ENCODE assay signal across 1 cellular context in the genomic region with DNA sequence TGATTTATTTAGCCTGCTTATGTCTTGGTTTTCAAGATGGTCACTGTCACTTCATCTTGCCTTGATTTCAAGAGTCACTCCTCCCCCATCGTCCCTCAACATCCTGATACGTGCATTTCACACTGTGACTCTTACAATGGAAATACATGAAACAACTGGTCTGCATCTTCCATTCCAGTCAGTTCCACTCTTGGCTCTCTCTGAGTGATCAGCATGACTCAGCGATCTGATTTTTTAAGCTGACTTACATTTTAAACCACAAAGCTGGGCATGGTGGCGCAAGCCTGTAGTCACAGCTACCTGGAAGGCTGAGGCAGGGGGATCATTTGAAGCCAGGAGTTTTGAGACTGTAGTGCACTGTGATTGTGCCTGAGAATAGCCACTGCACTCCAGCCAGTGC.
TF ChIP-seq lines count a peak whose summit lies in the region.

No MANE protein-coding gene starts in this region.

TF ChIP-seq in WTC11, 78 proteins besides CTCF, POLR2A, EP300 and RAD21 (continued from another document):
- TF ChIP-seq, protein P1, sequence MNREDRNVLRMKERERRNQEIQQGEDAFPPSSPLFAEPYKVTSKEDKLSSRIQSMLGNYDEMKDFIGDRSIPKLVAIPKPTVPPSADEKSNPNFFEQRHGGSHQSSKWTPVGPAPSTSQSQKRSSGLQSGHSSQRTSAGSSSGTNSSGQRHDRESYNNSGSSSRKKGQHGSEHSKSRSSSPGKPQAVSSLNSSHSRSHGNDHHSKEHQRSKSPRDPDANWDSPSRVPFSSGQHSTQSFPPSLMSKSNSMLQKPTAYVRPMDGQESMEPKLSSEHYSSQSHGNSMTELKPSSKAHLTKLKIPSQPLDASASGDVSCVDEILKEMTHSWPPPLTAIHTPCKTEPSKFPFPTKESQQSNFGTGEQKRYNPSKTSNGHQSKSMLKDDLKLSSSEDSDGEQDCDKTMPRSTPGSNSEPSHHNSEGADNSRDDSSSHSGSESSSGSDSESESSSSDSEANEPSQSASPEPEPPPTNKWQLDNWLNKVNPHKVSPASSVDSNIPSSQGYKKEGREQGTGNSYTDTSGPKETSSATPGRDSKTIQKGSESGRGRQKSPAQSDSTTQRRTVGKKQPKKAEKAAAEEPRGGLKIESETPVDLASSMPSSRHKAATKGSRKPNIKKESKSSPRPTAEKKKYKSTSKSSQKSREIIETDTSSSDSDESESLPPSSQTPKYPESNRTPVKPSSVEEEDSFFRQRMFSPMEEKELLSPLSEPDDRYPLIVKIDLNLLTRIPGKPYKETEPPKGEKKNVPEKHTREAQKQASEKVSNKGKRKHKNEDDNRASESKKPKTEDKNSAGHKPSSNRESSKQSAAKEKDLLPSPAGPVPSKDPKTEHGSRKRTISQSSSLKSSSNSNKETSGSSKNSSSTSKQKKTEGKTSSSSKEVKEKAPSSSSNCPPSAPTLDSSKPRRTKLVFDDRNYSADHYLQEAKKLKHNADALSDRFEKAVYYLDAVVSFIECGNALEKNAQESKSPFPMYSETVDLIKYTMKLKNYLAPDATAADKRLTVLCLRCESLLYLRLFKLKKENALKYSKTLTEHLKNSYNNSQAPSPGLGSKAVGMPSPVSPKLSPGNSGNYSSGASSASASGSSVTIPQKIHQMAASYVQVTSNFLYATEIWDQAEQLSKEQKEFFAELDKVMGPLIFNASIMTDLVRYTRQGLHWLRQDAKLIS (CRISPR knock-in tag; IDR thresholded peaks at IDR 0.05; ENCODE audit: borderline replicate concordance) = no peak
- TF ChIP-seq ZNF512 (CRISPR knock-in tag; IDR thresholded peaks at IDR 0.05; ENCODE audit: borderline replicate concordance) (no peak), CDX4 (CRISPR knock-in tag; IDR thresholded peaks at IDR 0.05; ENCODE audit: borderline replicate concordance) (no peak), TP53 (CRISPR knock-in tag; IDR thresholded peaks at IDR 0.05) (no peak), CREB1 (CRISPR knock-in tag; IDR thresholded peaks at IDR 0.05) (no peak), TEAD4 (CRISPR knock-in tag; IDR thresholded peaks at IDR 0.05) (no peak), KAT7 (CRISPR knock-in tag; IDR thresholded peaks at IDR 0.05; ENCODE audit: borderline replicate concordance) (no peak), ZNF219 (CRISPR knock-in tag; IDR thresholded peaks at IDR 0.05; ENCODE audit: borderline replicate concordance) (no peak), E2F4 (CRISPR knock-in tag; IDR thresholded peaks at IDR 0.05; ENCODE audit: borderline replicate concordance, low read depth) (no peak)
